19 cellular contexts compared by ENCODE assay signal in genomic region chr9:93300585-93301081, GRCh38.
DNase-seq lines count a peak whose midpoint lies in the region; ATAC-seq and TF ChIP-seq lines count a peak whose summit lies in the region.
"Had no signal": no experiment of that assay in that cellular context is flagged by ENCODE, and none has a peak within 500 bp of the region (broad histone marks: within the 10 kb centered on the region; RNA-seq: fewer than 3 reads in every experiment).

No MANE protein-coding gene starts in this region.

- no peak for TF ChIP-seq CTCF in SK-N-SH (IDR thresholded peaks at IDR 0.05)
- TF ChIP-seq CTCF in GM10266 (IDR thresholded peaks at IDR 0.05; ENCODE audit: control insufficient read depth, insufficient read depth, low read depth, missing control alignments), result no peak
- TF ChIP-seq CTCF in fibroblast of mammary gland (conservative IDR thresholded peaks at IDR 0.05; ENCODE audit: control insufficient read depth, insufficient read depth, low read depth, low read length), result no peak
- no peak for TF ChIP-seq CTCF in psoas muscle (IDR thresholded peaks at IDR 0.05)
- no peak for TF ChIP-seq CTCF in natural killer cell (IDR thresholded peaks at IDR 0.05)

- peaks cover 0 to 9% of the 10 kb centered on the region in 2 donors for H3K4me1 Mint-ChIP-seq in natural killer cell

- H3K36me3 Mint-ChIP-seq in natural killer cell, result no peaks in the 10 kb centered on the region

- DNase-seq in SK-N-SH (peak; percentile 15), GM10266 (ENCODE audit: extremely low spot score) (peak; percentile 8), fibroblast of mammary gland (ENCODE audit: low read depth) (peak; percentile 10), psoas muscle (peak in 1 of 2 donors; percentile 6), natural killer cell (no peak)
- DNase-seq: activated gamma-delta T cell treated with Interleukin-2 at 50 U/mL for 16 hours; amniotic stem cell; central memory CD4-positive, alpha-beta T cell; EL; GOT3; lower lobe of right lung; NCI-H1417; NCI-H2171; PC-3; stimulated activated naive CD8-positive, alpha-beta T cell treated with anti-CD3 and anti-CD28 coated beads, Interleukin-15, amount 100 ng/mL, for 72 hours had no signal

- H3K4me3 Mint-ChIP-seq in natural killer cell, result no peak overlapping the region
- H3K4me3 Mint-ChIP-seq: stimulated activated naive CD8-positive, alpha-beta T cell treated with anti-CD3 and anti-CD28 coated beads, Interleukin-15, amount 100 ng/mL, for 72 hours had no signal

- no peaks in the 10 kb centered on the region for H3K9me3 Mint-ChIP-seq in natural killer cell
- H3K9me3 Mint-ChIP-seq: stimulated activated naive CD8-positive, alpha-beta T cell treated with anti-CD3 and anti-CD28 coated beads, Interleukin-15, amount 100 ng/mL, for 72 hours had no signal

- TF ChIP-seq RAD21 in SK-N-SH (IDR thresholded peaks at IDR 0.05; ENCODE audit: low read length), result no peak

- H4K20me1 ChIP-seq in SK-N-SH (ENCODE audit: insufficient read depth), result no peaks in the 10 kb centered on the region

- H2AFZ ChIP-seq in SK-N-SH (ENCODE audit: low read depth), result no peak overlapping the region

- H3K9me3 ChIP-seq in SK-N-SH (no peaks in the 10 kb centered on the region), psoas muscle (no peaks in the 10 kb centered on the region)
- H3K9me3 ChIP-seq: lower lobe of right lung had no signal

- H3K36me3 ChIP-seq in SK-N-SH (replicated peaks in 1 of 2; ENCODE audit: control insufficient read depth in 1 of 2, insufficient read depth in 2 of 2, low read length in 1 of 2) (no peaks in the 10 kb centered on the region), psoas muscle (ENCODE audit: insufficient read depth in 1 of 2, low read depth in 1 of 2) (no peaks in the 10 kb centered on the region)
- H3K36me3 ChIP-seq: lower lobe of right lung had no signal

- no peaks in the 10 kb centered on the region for H3K9me2 ChIP-seq in SK-N-SH

- no peak overlapping the region for H3K27ac Mint-ChIP-seq in natural killer cell

- H3K4me1 ChIP-seq in SK-N-SH (ENCODE audit: control insufficient read depth in 1 of 2, insufficient read depth in 2 of 2, low read depth in 1 of 2, low read length in 1 of 2) (peaks cover 0 to 13% of the 10 kb centered on the region in 2 experiments; a peak in 1 of 4 replicates), psoas muscle (peaks cover 39% of the 10 kb centered on the region)

- H3K27ac ChIP-seq in SK-N-SH (ENCODE audit: low read depth in 2 of 2, low read length in 1 of 2) (no peak overlapping the region), psoas muscle (peak overlapping the region; percentile 15)
- H3K27ac ChIP-seq: 22Rv1, lower lobe of right lung had no signal

- no peak overlapping the region for H3K4me2 ChIP-seq in SK-N-SH

- H3K4me3 ChIP-seq in SK-N-SH (ENCODE audit: low read depth in 2 of 2, low read length in 1 of 2), result no peak overlapping the region
- no peak overlapping the region for H3K4me3 ChIP-seq in fibroblast of mammary gland (ENCODE audit: control insufficient read depth, low read depth, low read length)
- no peak overlapping the region for H3K4me3 ChIP-seq in psoas muscle
- H3K4me3 ChIP-seq: lower lobe of right lung had no signal

- H3K27me3 ChIP-seq in SK-N-SH (ENCODE audit: insufficient read depth) (no peaks in the 10 kb centered on the region), psoas muscle (ENCODE audit: insufficient read depth in 3 of 3, low read length in 2 of 3) (no peaks in the 10 kb centered on the region)

- POLR2A ChIA-PET in SK-N-SH (lab: Yijun Ruan, JAX), result no interaction called here

- no peak for ATAC-seq in SK-N-SH treated with all-trans-retinoic acid at 6 μM for 48 hours
- ATAC-seq in psoas muscle, result peak in 2 of 4 donors; percentile 16 to 32
- ATAC-seq in natural killer cell, result no peak
- ATAC-seq in GM18498 (IDR thresholded peaks at IDR 0.05; ENCODE audit: unreplicated experiment), result no peak
- no peak for ATAC-seq in GM21786 (IDR thresholded peaks at IDR 0.05; ENCODE audit: unreplicated experiment)
- ATAC-seq: lower lobe of right lung; PC-3; stimulated activated naive CD8-positive, alpha-beta T cell treated with anti-CD3 and anti-CD28 coated beads, Interleukin-15, amount 100 ng/mL, for 72 hours had no signal

- no peak overlapping the region for H3K9ac ChIP-seq in SK-N-SH

- H3F3A ChIP-seq in SK-N-SH (replicated peaks; ENCODE audit: insufficient read depth), result no peaks in the 10 kb centered on the region

- 72% methylated on average over 10 of the region's 12 CpGs for WGBS in SK-N-SH (ENCODE audit: low lambda C conversion rate)
- 40 to 53% (median 51%) methylated on average over 12 of the region's 12 CpGs for WGBS in psoas muscle, 3 donors

- TF ChIP-seq EP300 in SK-N-SH (IDR thresholded peaks at IDR 0.05; ENCODE audit: borderline replicate concordance in 1 of 2, low read depth in 1 of 2, low read length in 1 of 2), result no peak

- H3K79me2 ChIP-seq in SK-N-SH (ENCODE audit: insufficient read depth), result no peaks in the 10 kb centered on the region

- peaks cover 30 to 45% of the 10 kb centered on the region in 2 donors for H3K27me3 Mint-ChIP-seq in natural killer cell (ENCODE audit: low read depth in 2 of 2)
- H3K27me3 Mint-ChIP-seq: stimulated activated naive CD8-positive, alpha-beta T cell treated with anti-CD3 and anti-CD28 coated beads, Interleukin-15, amount 100 ng/mL, for 72 hours had no signal

- CTCF ChIA-PET in SK-N-SH (lab: Yijun Ruan, JAX), result interaction anchor here (1.0 kb wide), 1 partner anchor 147 kb away, joined by 3 read pairs; no protein-coding TSS in a partner anchor

- intact Hi-C loops in psoas muscle (cut with DNase I), result loop anchor here in 1 of 2 donors (5.0 kb wide), 1 partner anchor 188 kb away; no protein-coding TSS in a partner anchor
- intact Hi-C loops in natural killer cell (cut with micrococcal nuclease), result no loop called here

TF ChIP-seq in SK-N-SH, 30 proteins besides CTCF, POLR2A, EP300 and RAD21:
- TF ChIP-seq RCOR1 (IDR thresholded peaks at IDR 0.05; ENCODE audit: low read length) (no peak), SIN3A (IDR thresholded peaks at IDR 0.05; ENCODE audit: borderline replicate concordance, low read depth, low read length) (no peak)

TF ChIP-seq in SK-N-SH treated with all-trans-retinoic acid at 6 μM for 48 hours, 23 proteins besides CTCF, POLR2A, EP300 and RAD21:
- no peak for TF ChIP-seq ARNTL (CRISPR knock-in tag; IDR thresholded peaks at IDR 0.05; ENCODE audit: borderline replicate concordance, low read depth)
- TF ChIP-seq POU6F1 (CRISPR knock-in tag; IDR thresholded peaks at IDR 0.05; ENCODE audit: borderline replicate concordance, low read depth), result no peak
- TF ChIP-seq PPARA (CRISPR knock-in tag; IDR thresholded peaks at IDR 0.05; ENCODE audit: borderline replicate concordance), result no peak
- no peak for TF ChIP-seq TSHZ2 (CRISPR knock-in tag; IDR thresholded peaks at IDR 0.05)
- TF ChIP-seq SNAI2 (CRISPR knock-in tag; IDR thresholded peaks at IDR 0.05), result no peak
- no peak for TF ChIP-seq ZC3H10 (CRISPR knock-in tag; IDR thresholded peaks at IDR 0.05)
- no peak for TF ChIP-seq CSRNP3 (CRISPR knock-in tag; IDR thresholded peaks at IDR 0.05)
